2 cellular contexts compared by ENCODE assay signal in genomic region chr10:5448333-5449048, GRCh38.
TF ChIP-seq lines count a peak whose summit lies in the region.

No MANE protein-coding gene starts in this region.

TF ChIP-seq in SK-N-SH, 30 proteins besides CTCF, POLR2A, EP300 and RAD21 (continued from another document):
- TF ChIP-seq ZBTB33 (IDR thresholded peaks at IDR 0.05; ENCODE audit: borderline replicate concordance, low read depth) (no peak), GATA2 (CRISPR knock-in tag; IDR thresholded peaks at IDR 0.05) (no peak), SMC3 (IDR thresholded peaks at IDR 0.05; ENCODE audit: low read depth, low read length) (no peak)

TF ChIP-seq in SK-N-SH treated with all-trans-retinoic acid at 6 μM for 48 hours, 23 proteins besides CTCF, POLR2A, EP300 and RAD21 (continued from another document):
- TF ChIP-seq POU6F1 (CRISPR knock-in tag; IDR thresholded peaks at IDR 0.05; ENCODE audit: borderline replicate concordance, low read depth) (no peak), CSRNP3 (CRISPR knock-in tag; IDR thresholded peaks at IDR 0.05) (no peak), TCF4 (CRISPR knock-in tag; IDR thresholded peaks at IDR 0.05; ENCODE audit: borderline replicate concordance) (no peak), PATZ1 (CRISPR knock-in tag; IDR thresholded peaks at IDR 0.05; ENCODE audit: borderline replicate concordance) (no peak), ARNTL (CRISPR knock-in tag; IDR thresholded peaks at IDR 0.05; ENCODE audit: borderline replicate concordance, low read depth) (no peak), ZC3H10 (CRISPR knock-in tag; IDR thresholded peaks at IDR 0.05) (no peak), TSHZ2 (CRISPR knock-in tag; IDR thresholded peaks at IDR 0.05) (no peak), TOX (CRISPR knock-in tag; IDR thresholded peaks at IDR 0.05; ENCODE audit: borderline replicate concordance) (no peak), CREB5 (CRISPR knock-in tag; IDR thresholded peaks at IDR 0.05; ENCODE audit: low read depth) (no peak), ZFP3 (CRISPR knock-in tag; IDR thresholded peaks at IDR 0.05) (no peak), ZNF70 (CRISPR knock-in tag; IDR thresholded peaks at IDR 0.05) (no peak)
